In the genomic region with DNA sequence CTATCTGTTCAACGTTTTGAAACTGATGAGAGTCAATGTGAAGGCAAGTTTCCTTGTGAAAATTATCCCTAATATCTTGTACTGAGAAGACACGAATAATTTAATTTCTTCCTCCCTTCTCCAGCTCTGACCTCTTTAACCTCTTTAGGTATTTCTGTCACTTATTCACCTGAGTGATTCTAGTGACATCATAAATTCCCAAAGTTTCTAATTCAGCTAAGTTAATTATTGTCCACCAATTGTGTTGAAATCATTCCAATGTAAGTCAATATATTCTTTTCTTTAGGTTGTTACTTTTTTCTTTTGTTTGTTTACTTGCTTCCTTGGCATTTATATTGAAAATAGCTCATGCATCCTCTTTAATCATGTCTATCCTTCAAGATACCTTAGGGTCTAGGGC, we compare ENCODE assay signal across 34 cellular contexts.
"Had no signal": no experiment of that assay in that cellular context is flagged by ENCODE, and none has a peak within 500 bp of the region (broad histone marks: within the 10 kb centered on the region; RNA-seq: fewer than 3 reads in every experiment).

No MANE protein-coding gene starts in this region.

- ATAC-seq: activated CD8-positive, alpha-beta T cell treated with anti-CD3 and anti-CD28 coated beads for 36 hours; activated naive CD8-positive, alpha-beta T cell treated with anti-CD3 and anti-CD28 coated beads, Interleukin-2, amount 50 U/mL, for 24 hours; activated T-cell treated with anti-CD3 and anti-CD28 coated beads, Interleukin-2, amount 50 U/mL, for 4 hours; activated T-cell treated with anti-CD3 and anti-CD28 coated beads, Interleukin-2, amount 50 U/mL, for 72 hours; activated T-helper 17 cell treated with anti-CD3 and anti-CD28 coated beads, Interleukin-2, amount 50 U/mL, for 72 hours had no signal

- H3K36me3 Mint-ChIP-seq: activated CD4-positive, alpha-beta memory T cell treated with anti-CD3 and anti-CD28 coated beads for 36 hours; activated naive CD4-positive, alpha-beta T cell treated with anti-CD3 and anti-CD28 coated beads, Interleukin-2, amount 10 ng/mL, durations not matched to agents 7 days and 5 days; activated naive CD4-positive, alpha-beta T cell treated with anti-CD3 and anti-CD28 coated beads, Interleukin-2, amount 50 U/mL, for 24 hours; activated naive CD8-positive, alpha-beta T cell; activated naive CD8-positive, alpha-beta T cell treated with anti-CD3 and anti-CD28 coated beads, Interleukin-2, amount 10 ng/mL, durations not matched to agents 7 days and 5 days; brain had no signal

- H3K27me3 Mint-ChIP-seq: activated B cell treated with CpG ODN at 0.5 μM for 24 hours; activated CD4-positive, alpha-beta T cell treated with anti-CD3 and anti-CD28 coated beads, Interleukin-2, amount 10 ng/mL, durations not matched to agents 24 days and 14 days; activated CD8-positive, alpha-beta T cell treated with anti-CD3 and anti-CD28 coated beads for 36 hours; activated naive CD4-positive, alpha-beta T cell treated with anti-CD3 and anti-CD28 coated beads, Interleukin-2, amount 10 ng/mL, durations not matched to agents 7 days and 5 days; activated naive CD8-positive, alpha-beta T cell treated with anti-CD3 and anti-CD28 coated beads, Interleukin-2, amount 10 ng/mL, durations not matched to agents 7 days and 5 days; activated T-helper 17 cell treated with anti-CD3 and anti-CD28 coated beads, Interleukin-2, amount 50 U/mL, for 72 hours; central memory CD8-positive, alpha-beta T cell had no signal

- FAIRE-seq: bronchial epithelial cell, TTC549 had no signal

- H3K4me3 Mint-ChIP-seq: activated B cell treated with CpG ODN at 0.5 μM for 24 hours; activated CD4-positive, alpha-beta memory T cell treated with anti-CD3 and anti-CD28 coated beads for 36 hours; activated CD4-positive, alpha-beta T cell treated with anti-CD3 and anti-CD28 coated beads, Interleukin-2, amount 10 ng/mL, durations not matched to agents 24 days and 14 days; activated CD8-positive, alpha-beta T cell treated with anti-CD3 and anti-CD28 coated beads for 36 hours; activated naive CD4-positive, alpha-beta T cell treated with anti-CD3 and anti-CD28 coated beads, Interleukin-2, amount 10 ng/mL, durations not matched to agents 7 days and 5 days; activated naive CD4-positive, alpha-beta T cell treated with anti-CD3 and anti-CD28 coated beads, Interleukin-2, amount 50 U/mL, for 24 hours; activated naive CD8-positive, alpha-beta T cell; activated naive CD8-positive, alpha-beta T cell treated with anti-CD3 and anti-CD28 coated beads, Interleukin-2, amount 10 ng/mL, durations not matched to agents 7 days and 5 days; activated naive CD8-positive, alpha-beta T cell treated with anti-CD3 and anti-CD28 coated beads, Interleukin-2, amount 50 U/mL, for 24 hours; activated T-cell treated with anti-CD3 and anti-CD28 coated beads, Interleukin-2, amount 50 U/mL, for 4 hours; activated T-cell treated with anti-CD3 and anti-CD28 coated beads, Interleukin-2, amount 50 U/mL, for 72 hours; activated T-helper 1 cell treated with anti-CD3 and anti-CD28 coated beads, Interleukin-12 subunit alpha, Interleukin-12 subunit beta, Interleukin-2, Interleukin-4 antibody, amounts not matched to agents 30 ng/mL and 10 ng/mL and 1 ng/mL, durations not matched to agents 14 hours and 24 hours and 36 hours; activated T-helper 17 cell treated with anti-CD3 and anti-CD28 coated beads, Interleukin-2, amount 50 U/mL, for 72 hours; brain; central memory CD8-positive, alpha-beta T cell; T-helper 1 cell treated with Interleukin-12 subunit alpha and Interleukin-12 subunit beta and Interleukin-4 antibody, amounts not matched to agents 30 μg/mL and 1 μg/mL, for 36 hours; T-helper 2 cell treated with Interferon-gamma antibody and Interleukin-4, amounts not matched to agents 5 μg/mL and 100 μg/mL, for 36 hours had no signal

- H3K27ac Mint-ChIP-seq: activated B cell treated with CpG ODN at 0.5 μM for 24 hours; activated CD4-positive, alpha-beta memory T cell treated with anti-CD3 and anti-CD28 coated beads for 36 hours; activated CD4-positive, alpha-beta T cell treated with anti-CD3 and anti-CD28 coated beads, Interleukin-2, amount 10 ng/mL, durations not matched to agents 24 days and 14 days; activated CD8-positive, alpha-beta T cell treated with anti-CD3 and anti-CD28 coated beads for 36 hours; activated naive CD4-positive, alpha-beta T cell treated with anti-CD3 and anti-CD28 coated beads, Interleukin-2, amount 10 ng/mL, durations not matched to agents 7 days and 5 days; activated naive CD4-positive, alpha-beta T cell treated with anti-CD3 and anti-CD28 coated beads, Interleukin-2, amount 50 U/mL, for 24 hours; activated naive CD8-positive, alpha-beta T cell; activated naive CD8-positive, alpha-beta T cell treated with anti-CD3 and anti-CD28 coated beads, Interleukin-2, amount 10 ng/mL, durations not matched to agents 7 days and 5 days; activated naive CD8-positive, alpha-beta T cell treated with anti-CD3 and anti-CD28 coated beads, Interleukin-2, amount 50 U/mL, for 24 hours; activated T-cell treated with anti-CD3 and anti-CD28 coated beads, Interleukin-2, amount 50 U/mL, for 72 hours; activated T-helper 1 cell treated with anti-CD3 and anti-CD28 coated beads, Interleukin-12 subunit alpha, Interleukin-12 subunit beta, Interleukin-2, Interleukin-4 antibody, amounts not matched to agents 30 ng/mL and 10 ng/mL and 1 ng/mL, durations not matched to agents 14 hours and 24 hours and 36 hours; activated T-helper 17 cell treated with anti-CD3 and anti-CD28 coated beads, Interleukin-2, amount 50 U/mL, for 72 hours; brain; T-helper 1 cell treated with Interleukin-12 subunit alpha and Interleukin-12 subunit beta and Interleukin-4 antibody, amounts not matched to agents 30 μg/mL and 1 μg/mL, for 36 hours; T-helper 2 cell treated with Interferon-gamma antibody and Interleukin-4, amounts not matched to agents 5 μg/mL and 100 μg/mL, for 36 hours had no signal

- H3K9me3 Mint-ChIP-seq: activated B cell treated with CpG ODN at 0.5 μM for 24 hours; activated CD4-positive, alpha-beta T cell treated with anti-CD3 and anti-CD28 coated beads, Interleukin-2, amount 10 ng/mL, durations not matched to agents 24 days and 14 days; activated naive CD4-positive, alpha-beta T cell treated with anti-CD3 and anti-CD28 coated beads, Interleukin-2, amount 10 ng/mL, durations not matched to agents 7 days and 5 days; activated naive CD8-positive, alpha-beta T cell treated with anti-CD3 and anti-CD28 coated beads, Interleukin-2, amount 10 ng/mL, durations not matched to agents 7 days and 5 days; activated naive CD8-positive, alpha-beta T cell treated with anti-CD3 and anti-CD28 coated beads, Interleukin-2, amount 50 U/mL, for 24 hours; activated T-helper 1 cell treated with anti-CD3 and anti-CD28 coated beads, Interleukin-12 subunit alpha, Interleukin-12 subunit beta, Interleukin-2, Interleukin-4 antibody, amounts not matched to agents 30 ng/mL and 10 ng/mL and 1 ng/mL, durations not matched to agents 14 hours and 24 hours and 36 hours; activated T-helper 17 cell treated with anti-CD3 and anti-CD28 coated beads, Interleukin-2, amount 50 U/mL, for 72 hours; brain; T-helper 1 cell treated with Interleukin-12 subunit alpha and Interleukin-12 subunit beta and Interleukin-4 antibody, amounts not matched to agents 30 μg/mL and 1 μg/mL, for 36 hours; T-helper 2 cell treated with Interferon-gamma antibody and Interleukin-4, amounts not matched to agents 5 μg/mL and 100 μg/mL, for 36 hours had no signal

- DNase-seq: activated B cell treated with CpG ODN at 0.5 μM for 24 hours; activated CD4-positive, alpha-beta memory T cell treated with anti-CD3 and anti-CD28 coated beads for 36 hours; activated CD4-positive, alpha-beta T cell treated with anti-CD3 and anti-CD28 coated beads for 4 hours; activated CD4-positive, alpha-beta T cell treated with anti-CD3 and anti-CD28 coated beads, Interleukin-2, amount 10 ng/mL, durations not matched to agents 24 days and 14 days; activated CD4-positive, alpha-beta T cell treated with anti-CD3 and anti-CD28 coated beads, Interleukin-2, amount 50 U/mL, for 1 hour; activated CD4-positive, alpha-beta T cell treated with anti-CD3 and anti-CD28 coated beads, Interleukin-2, amount 50 U/mL, for 4 hours; activated CD4-positive, CD25-positive, alpha-beta regulatory T cell treated with anti-CD3 and anti-CD28 coated beads, Interleukin-2, amount 50 U/mL, for 72 hours; activated CD8-positive, alpha-beta memory T cell treated with anti-CD3 and anti-CD28 coated beads, Interleukin-2, amount 50 U/mL, for 4 hours; activated CD8-positive, alpha-beta T cell treated with anti-CD3 and anti-CD28 coated beads for 36 hours; activated effector memory CD4-positive, alpha-beta T cell treated with Interleukin-2 at 50 U/mL for 16 hours; activated gamma-delta T cell; activated naive CD4-positive, alpha-beta T cell treated with anti-CD3 and anti-CD28 coated beads, Interleukin-2, amount 10 ng/mL, durations not matched to agents 7 days and 5 days; activated naive CD4-positive, alpha-beta T cell treated with Interleukin-2 at 50 U/mL for 16 hours; activated naive CD8-positive, alpha-beta T cell treated with anti-CD3 and anti-CD28 coated beads, Interleukin-2, amount 10 ng/mL, durations not matched to agents 7 days and 5 days; activated naive CD8-positive, alpha-beta T cell treated with anti-CD3 and anti-CD28 coated beads, Interleukin-2, amount 50 U/mL, for 24 hours; activated T-cell treated with anti-CD3 and anti-CD28 coated beads for 4 hours; activated T-cell treated with anti-CD3 and anti-CD28 coated beads, Interleukin-2, amount 50 U/mL, for 1 hour; activated T-cell treated with anti-CD3 and anti-CD28 coated beads, Interleukin-2, amount 50 U/mL, for 4 hours; activated T-cell treated with anti-CD3 and anti-CD28 coated beads, Interleukin-2, amount 50 U/mL, for 72 hours; caudate nucleus; cerebellar nuclear complex; T-helper 1 cell; T-helper 2 cell; T-helper 9 cell had no signal

- H3K4me1 Mint-ChIP-seq: activated B cell treated with CpG ODN at 0.5 μM for 24 hours; activated CD4-positive, alpha-beta T cell treated with anti-CD3 and anti-CD28 coated beads, Interleukin-2, amount 10 ng/mL, durations not matched to agents 24 days and 14 days; activated naive CD4-positive, alpha-beta T cell treated with anti-CD3 and anti-CD28 coated beads, Interleukin-2, amount 10 ng/mL, durations not matched to agents 7 days and 5 days; activated naive CD4-positive, alpha-beta T cell treated with anti-CD3 and anti-CD28 coated beads, Interleukin-2, amount 50 U/mL, for 24 hours; activated naive CD8-positive, alpha-beta T cell treated with anti-CD3 and anti-CD28 coated beads, Interleukin-2, amount 10 ng/mL, durations not matched to agents 7 days and 5 days; activated naive CD8-positive, alpha-beta T cell treated with anti-CD3 and anti-CD28 coated beads, Interleukin-2, amount 50 U/mL, for 24 hours; activated T-helper 17 cell treated with anti-CD3 and anti-CD28 coated beads, Interleukin-2, amount 50 U/mL, for 72 hours; central memory CD8-positive, alpha-beta T cell had no signal
